Comparison of ENCODE assay signal across 14 cellular contexts in genomic region chr19:40721936-40722661, GRCh38. TPM values are rescaled to one million over a fixed set of nuclear protein-coding genes. Genes with fewer than 3 reads are reported as not detected.
DNase-seq lines count a peak whose midpoint lies in the region; ATAC-seq and TF ChIP-seq lines count a peak whose summit lies in the region.
"Had no signal": no experiment of that assay in that cellular context is flagged by ENCODE, and none has a peak within 500 bp of the region (broad histone marks: within the 10 kb centered on the region; RNA-seq: fewer than 3 reads in every experiment).

No MANE protein-coding gene starts in this region.

- no peak for TF ChIP-seq CTCF in Peyer's patch (IDR thresholded peaks at IDR 0.05)
- TF ChIP-seq CTCF in lower lobe of right lung (IDR thresholded peaks at IDR 0.05): no peak
- no peak for TF ChIP-seq CTCF in testis (IDR thresholded peaks at IDR 0.05)

- intact Hi-C loops in lower lobe of right lung (cut with DNase I) (no loop called here), testis (cut with DNase I; ENCODE audit: low total_unique reads) (no loop called here)

- H3K4me1 ChIP-seq in Peyer's patch (peaks cover 0 to 33% (median 13%) of the 10 kb centered on the region in 4 donors), lower lobe of right lung (peaks cover 58% of the 10 kb centered on the region), testis (peaks cover 45% of the 10 kb centered on the region)

- H3K9me3 ChIP-seq in Peyer's patch (no peaks in the 10 kb centered on the region), lower lobe of right lung (no peaks in the 10 kb centered on the region), testis (no peaks in the 10 kb centered on the region)
- H3K9me3 ChIP-seq: ovary had no signal

- DNase-seq in Peyer's patch (no peak), dermis blood vessel endothelial cell (peak; percentile 74), lower lobe of right lung (no peak), testis (no peak), putamen (ENCODE audit: low spot score) (no peak), NCI-H1092 (lab: John Stamatoyannopoulos, UW) (no peak)
- DNase-seq: activated CD4-positive, alpha-beta T cell treated with anti-CD3 and anti-CD28 coated beads, Interleukin-2, amount 10 ng/mL, durations not matched to agents 24 days and 14 days; activated naive CD4-positive, alpha-beta T cell; COR-L47; effector CD4-positive, alpha-beta T cell; NCI-H524; ovary had no signal

- H3K36me3 ChIP-seq in Peyer's patch (peaks cover 0 to 47% (median 0%) of the 10 kb centered on the region in 3 donors), lower lobe of right lung (peaks cover 40% of the 10 kb centered on the region), testis (ENCODE audit: low read depth, missing control alignments) (no peaks in the 10 kb centered on the region)
- H3K36me3 ChIP-seq: ovary had no signal

- H3K4me3 ChIP-seq in Peyer's patch (peak overlapping the region in 2 of 4 donors; percentile 5 to 69), lower lobe of right lung (peak overlapping the region; percentile 24), testis (no peak overlapping the region)
- H3K4me3 ChIP-seq: ovary had no signal

- TF ChIP-seq POLR2A in Peyer's patch (IDR thresholded peaks at IDR 0.05): no peak
- no peak for TF ChIP-seq POLR2A in testis (IDR thresholded peaks at IDR 0.05)

- peak overlapping the region; percentile 17 to 99 (median 58) for H3K27ac ChIP-seq in Peyer's patch
- H3K27ac ChIP-seq in lower lobe of right lung: peak overlapping the region; percentile 99
- H3K27ac ChIP-seq in testis: peak overlapping the region; percentile 90 to 98

- 43 to 58% methylated on average over 7 to 9 of the region's 9 CpGs for WGBS in testis, 2 donors

- H3K27me3 ChIP-seq in Peyer's patch: no peaks in the 10 kb centered on the region
- no peaks in the 10 kb centered on the region for H3K27me3 ChIP-seq in lower lobe of right lung (ENCODE audit: low read depth)
- no peaks in the 10 kb centered on the region for H3K27me3 ChIP-seq in testis
- H3K27me3 ChIP-seq: ovary had no signal

- ATAC-seq in lower lobe of right lung (no peak), GM21619 (IDR thresholded peaks at IDR 0.05; ENCODE audit: unreplicated experiment) (no peak), GM19452 (IDR thresholded peaks at IDR 0.05; ENCODE audit: unreplicated experiment) (no peak)

RNA-seq across cellular contexts. Expression of gene ITPKC, which starts 5.2 kb away (rescaled TPM):
- total RNA-seq in Peyer's patch: 10 to 100 TPM; 34.5 to 43.9 (median 38.9) TPM
- total RNA-seq in dermis blood vessel endothelial cell: 30.6 and 33.4 TPM in 2 replicates
- total RNA-seq in lower lobe of right lung: 34.9 TPM
- 10 to 100 TPM; 19.2 to 20.8 TPM for total RNA-seq in testis
- polyA plus RNA-seq in testis (ENCODE audit: insufficient read depth, low read depth, low replicate concordance): 11.6 TPM

RNA-seq across cellular contexts. Expression of gene COQ8B, which starts 5.4 kb away (rescaled TPM):
- 10 to 100 TPM; 32.4 to 92.8 (median 41.9) TPM for total RNA-seq in Peyer's patch
- 31.8 and 38.8 TPM in 2 replicates for total RNA-seq in dermis blood vessel endothelial cell
- 43.9 TPM for total RNA-seq in lower lobe of right lung
- total RNA-seq in testis: 10 to 100 TPM; 56.6 to 71.7 TPM
- 43.8 TPM for polyA plus RNA-seq in testis (ENCODE audit: insufficient read depth, low read depth, low replicate concordance)

RNA-seq across cellular contexts. Expression of gene ACTMAP, which starts 28.2 kb away (rescaled TPM):
- 10 to 100 TPM in 3 of 4 donors, 1 to 10 TPM in 1; 7.4 to 33.0 (median 21.6) TPM for total RNA-seq in Peyer's patch
- total RNA-seq in dermis blood vessel endothelial cell: 1.0 and 2.0 TPM in 2 replicates
- total RNA-seq in lower lobe of right lung: 17.6 TPM
- 10 to 100 TPM; 17.7 to 21.5 TPM for total RNA-seq in testis
- 14.8 TPM for polyA plus RNA-seq in testis (ENCODE audit: insufficient read depth, low read depth, low replicate concordance)

RNA-seq across cellular contexts. Expression of gene SNRPA, which starts 28.9 kb away (rescaled TPM):
- 100 to 1,000 TPM in 1 of 4 donors, 10 to 100 TPM in 3; 44.5 to 104 (median 72.1) TPM for total RNA-seq in Peyer's patch
- 22.1 and 45.8 TPM in 2 replicates for total RNA-seq in dermis blood vessel endothelial cell
- 44.8 TPM for total RNA-seq in lower lobe of right lung
- 10 to 100 TPM; 89.8 to 91.5 TPM for total RNA-seq in testis
- 67.8 TPM for polyA plus RNA-seq in testis (ENCODE audit: insufficient read depth, low read depth, low replicate concordance)

RNA-seq across cellular contexts. Expression of gene NUMBL, which starts 31.6 kb away (rescaled TPM):
- total RNA-seq in Peyer's patch (100 to 1,000 TPM in 1 of 4 donors, 10 to 100 TPM in 3; 10.9 to 151 (median 27.9) TPM), dermis blood vessel endothelial cell (27.2 and 48.0 TPM in 2 replicates), lower lobe of right lung (17.7 TPM), testis (10 to 100 TPM; 42.7 to 52.1 TPM)
- polyA plus RNA-seq in testis (ENCODE audit: insufficient read depth, low read depth, low replicate concordance): 19.9 TPM
